12 cellular contexts compared by ENCODE assay signal in genomic region chr2:66445076-66445724, GRCh38. TPM values are rescaled to one million over a fixed set of nuclear protein-coding genes. Genes with fewer than 3 reads are reported as not detected.
DNase-seq lines count a peak whose midpoint lies in the region; ATAC-seq and TF ChIP-seq lines count a peak whose summit lies in the region.
"Had no signal": no experiment of that assay in that cellular context is flagged by ENCODE, and none has a peak within 500 bp of the region (broad histone marks: within the 10 kb centered on the region; RNA-seq: fewer than 3 reads in every experiment).

No MANE protein-coding gene starts in this region.

- H3K27ac Mint-ChIP-seq in glutamatergic neuron (ENCODE audit: unreplicated experiment) (no peak overlapping the region), neural crest cell (ENCODE audit: unreplicated experiment) (peak overlapping the region; percentile 93)
- H3K27ac Mint-ChIP-seq: activated B cell treated with CpG ODN at 0.5 μM for 24 hours; activated naive CD8-positive, alpha-beta T cell had no signal

- H3K9me3 Mint-ChIP-seq in glutamatergic neuron (ENCODE audit: unreplicated experiment) (peaks cover 5% of the 10 kb centered on the region), neural crest cell (no peaks in the 10 kb centered on the region)
- H3K9me3 Mint-ChIP-seq: activated B cell treated with CpG ODN at 0.5 μM for 24 hours had no signal

- H3K27ac ChIP-seq in A673 (ENCODE audit: low read depth, low read length, poor library complexity, severe bottlenecking): peak overlapping the region; percentile 31
- H3K27ac ChIP-seq: A549 had no signal

- peaks cover 60% of the 10 kb centered on the region for H3K4me1 ChIP-seq in A673 (ENCODE audit: insufficient read depth, low read length, poor library complexity, severe bottlenecking)
- H3K4me1 ChIP-seq: A549 had no signal

- DNase-seq in A673 (ENCODE audit: low spot score) (no peak), UCSD-AML1 (lab: John Stamatoyannopoulos, UW; ENCODE audit: unreplicated experiment) (peak; percentile 61), glutamatergic neuron (peak; percentile 51), neural crest cell (ENCODE audit: low read depth, low spot score) (no peak), anterior cingulate cortex (lab: John Stamatoyannopoulos, UW) (no peak)
- DNase-seq in activated CD4-positive, alpha-beta T cell treated with anti-CD3 and anti-CD28 coated beads, Interleukin-2, amount 50 U/mL, for 48 hours: no peak
- DNase-seq: activated B cell treated with CpG ODN at 0.5 μM for 24 hours; stimulated activated CD4-positive, alpha-beta T cell treated with anti-CD3 and anti-CD28 coated beads, Interleukin-4, amount 100 ng/mL, for 1 hour had no signal

- H3K27me3 Mint-ChIP-seq in glutamatergic neuron (ENCODE audit: unreplicated experiment): peaks cover 33% of the 10 kb centered on the region
- peaks cover 65% of the 10 kb centered on the region for H3K27me3 Mint-ChIP-seq in neural crest cell (ENCODE audit: low read depth)

- CTCF ChIA-PET in A673 (lab: Charles Lee): no interaction called here

- no peak for TF ChIP-seq CTCF in A673 (conservative IDR thresholded peaks at IDR 0.05; ENCODE audit: low read depth, low read length)
- TF ChIP-seq CTCF in glutamatergic neuron (IDR thresholded peaks at IDR 0.05; ENCODE audit: partially characterized antibody, unreplicated experiment): no peak
- TF ChIP-seq CTCF in neural crest cell (conservative IDR thresholded peaks at IDR 0.05): peak; percentile 41

- peaks cover 93% of the 10 kb centered on the region for H3K36me3 ChIP-seq in A673 (ENCODE audit: insufficient read depth, low read length, poor library complexity, severe bottlenecking)

- H3K4me3 Mint-ChIP-seq in glutamatergic neuron (ENCODE audit: unreplicated experiment) (peak overlapping the region; percentile 76), neural crest cell (peak overlapping the region; percentile 80)
- H3K4me3 Mint-ChIP-seq: activated B cell treated with CpG ODN at 0.5 μM for 24 hours; activated naive CD8-positive, alpha-beta T cell had no signal

- no peaks in the 10 kb centered on the region for H3K9me3 ChIP-seq in A673 (ENCODE audit: low read depth, low read length, poor library complexity, severe bottlenecking)
- H3K9me3 ChIP-seq: A549 had no signal

- ATAC-seq in HG03095 (IDR thresholded peaks at IDR 0.05; ENCODE audit: unreplicated experiment) (no peak), HG03342 (IDR thresholded peaks at IDR 0.05; ENCODE audit: unreplicated experiment) (no peak)
- ATAC-seq: A549 had no signal

- H3K27me3 ChIP-seq in A673 (replicated peaks; ENCODE audit: insufficient read depth, low read depth, low read length, poor library complexity): no peaks in the 10 kb centered on the region

- no peak overlapping the region for H3K4me3 ChIP-seq in A673 (ENCODE audit: low read depth, low read length, poor library complexity, severe bottlenecking)
- H3K4me3 ChIP-seq: A549 had no signal

- H3K4me1 Mint-ChIP-seq in glutamatergic neuron (ENCODE audit: low read depth, unreplicated experiment): peaks cover 6% of the 10 kb centered on the region
- peaks cover 63% of the 10 kb centered on the region for H3K4me1 Mint-ChIP-seq in neural crest cell

- no TSS peak for BruUV-seq in A673 (replicated peaks; lab: Mats Ljungman, UMichigan)

- intact Hi-C loops in A673 (cut with micrococcal nuclease; ENCODE audit: unreplicated experiment): no loop called here

- H3K36me3 Mint-ChIP-seq in glutamatergic neuron (ENCODE audit: unreplicated experiment) (peaks cover under 1% of the 10 kb centered on the region), neural crest cell (ENCODE audit: low read depth) (peaks cover 19% of the 10 kb centered on the region)
- H3K36me3 Mint-ChIP-seq: activated naive CD8-positive, alpha-beta T cell had no signal

- POLR2A ChIA-PET in A673 (lab: Charles Lee; ENCODE audit: low non-redundant PET): no interaction called here

RNA-seq across cellular contexts. Expression of gene MEIS1, which starts 10.3 kb away (rescaled TPM):
- total RNA-seq in A673 (2021) (89.4 and 103 TPM in 2 replicates), glutamatergic neuron (ENCODE audit: unreplicated experiment) (4.8 TPM), neural crest cell (101 and 107 TPM in 2 replicates)
- total RNA-seq: activated B cell treated with CpG ODN at 0.5 μM for 24 hours had no signal

Comparison
In these comparisons a context has a peak if more than half of its experiments do, and no peak if none do; other contexts are left out.
1. DNase-seq: peak in UCSD-AML1 (single experiment) and glutamatergic neuron (single experiment); none in A673 (single experiment), neural crest cell (single experiment), anterior cingulate cortex (0 of 58) and activated CD4-positive, alpha-beta T cell treated with anti-CD3 and anti-CD28 coated beads, Interleukin-2, amount 50 U/mL, for 48 hours (0 of 2).
2. RNA of gene MEIS1, which starts 10.3 kb away (total RNA-seq): 101 to 107 TPM in neural crest cell and 89.4 to 103 TPM in A673; 4.8 TPM in glutamatergic neuron (single experiment); every median in the first group is over 10 times any median in the second.